In genomic region chr1:180157108-180157507, GRCh38 we compare ENCODE assay signal across 12 cellular contexts. TPM values are rescaled to one million over a fixed set of nuclear protein-coding genes. Genes with fewer than 3 reads are reported as not detected.
A peak's percentile ranks its signal among the peaks of the same experiment; 100 is the strongest.
DNase-seq lines count a peak whose midpoint lies in the region; ATAC-seq, FAIRE-seq and TF ChIP-seq lines count a peak whose summit lies in the region.
"Had no signal": no experiment of that assay in that cellular context is flagged by ENCODE, and none has a peak within 500 bp of the region (broad histone marks: within the 10 kb centered on the region; RNA-seq: fewer than 3 reads in every experiment).

No MANE protein-coding gene starts in this region.

- no peak for FAIRE-seq in small intestine (lab: Jason Lieb, UNC)
- FAIRE-seq: H1 had no signal

- no peaks in the 10 kb centered on the region for H3K27me3 ChIP-seq in small intestine (ENCODE audit: control insufficient read depth in 2 of 2, insufficient read depth in 2 of 2, low read length in 2 of 2)
- H3K27me3 ChIP-seq in esophagus muscularis mucosa: no peaks in the 10 kb centered on the region
- no peaks in the 10 kb centered on the region for H3K27me3 ChIP-seq in gastroesophageal sphincter

- H3K9me3 ChIP-seq in HEK293 (ENCODE audit: control insufficient read depth, insufficient read depth, low read depth, low read length): no peaks in the 10 kb centered on the region
- no peaks in the 10 kb centered on the region for H3K9me3 ChIP-seq in small intestine (ENCODE audit: control insufficient read depth, low read depth)
- no peaks in the 10 kb centered on the region for H3K9me3 ChIP-seq in esophagus muscularis mucosa
- no peaks in the 10 kb centered on the region for H3K9me3 ChIP-seq in gastroesophageal sphincter

- TF ChIP-seq EP300 in esophagus muscularis mucosa (IDR thresholded peaks at IDR 0.05) (no peak), gastroesophageal sphincter (IDR thresholded peaks at IDR 0.05) (no peak)

- no peak for TF ChIP-seq POLR2A in esophagus muscularis mucosa (IDR thresholded peaks at IDR 0.05; ENCODE audit: low read depth)
- no peak for TF ChIP-seq POLR2A in gastroesophageal sphincter (IDR thresholded peaks at IDR 0.05)

- CTCF ChIA-PET in HEK293 (lab: Yijun Ruan, JAX): interaction anchor here (0.6 to 6.6 kb wide), 5 partner anchors 11 to 290 kb away, joined by 3 to 37 read pairs (median 4); no protein-coding TSS in a partner anchor

- H3K4me3 ChIP-seq in HEK293 (ENCODE audit: low read depth, low read length) (no peak overlapping the region), fibroblast of villous mesenchyme (ENCODE audit: low read depth, low read length) (peak overlapping the region; percentile 92), small intestine (ENCODE audit: low read depth in 1 of 2, low read length in 2 of 2) (no peak overlapping the region), esophagus muscularis mucosa (peak overlapping the region in 1 of 4 donors; percentile 6), gastroesophageal sphincter (no peak overlapping the region)
- H3K4me3 ChIP-seq: neural progenitor cell had no signal

- ATAC-seq in HG03097 (IDR thresholded peaks at IDR 0.05; ENCODE audit: low FRiP score, unreplicated experiment) (no peak), gastroesophageal sphincter (no peak)
- ATAC-seq: activated T-cell treated with anti-CD3 and anti-CD28 coated beads, Interleukin-2, amount 50 U/mL, for 72 hours had no signal

- 34 to 54% (median 47%) methylated on average over 4 of the region's 4 CpGs for WGBS in small intestine, 3 donors
- 86% methylated on average over 4 of the region's 4 CpGs for WGBS in esophagus muscularis mucosa
- 80 to 100% methylated on average over 1 to 2 of the region's 4 CpGs for WGBS in gastroesophageal sphincter (ENCODE audit: low coverage in 1 of 2), 2 donors

- peaks cover 11% of the 10 kb centered on the region for H3K4me1 ChIP-seq in HEK293 (ENCODE audit: control insufficient read depth, insufficient read depth, low read length)
- peaks cover 11 to 12% of the 10 kb centered on the region in 2 donors for H3K4me1 ChIP-seq in small intestine (ENCODE audit: control insufficient read depth in 2 of 2, insufficient read depth in 1 of 2, low read depth in 1 of 2, low read length in 1 of 2)
- peaks cover 26 to 37% (median 36%) of the 10 kb centered on the region in 4 donors for H3K4me1 ChIP-seq in esophagus muscularis mucosa
- peaks cover 0 to 42% (median 6%) of the 10 kb centered on the region in 3 donors for H3K4me1 ChIP-seq in gastroesophageal sphincter

- no peak for TF ChIP-seq CTCF in HEK293 (tag by site-specific recombination; IDR thresholded peaks at IDR 0.05)
- TF ChIP-seq CTCF in VCaP (conservative IDR thresholded peaks at IDR 0.05): no peak
- TF ChIP-seq CTCF in fibroblast of villous mesenchyme (IDR thresholded peaks at IDR 0.05; ENCODE audit: insufficient read depth, low read depth, low read length): no peak
- no peak for TF ChIP-seq CTCF in esophagus muscularis mucosa (IDR thresholded peaks at IDR 0.05)
- TF ChIP-seq CTCF in gastroesophageal sphincter (IDR thresholded peaks at IDR 0.05): no peak

- H3K27ac ChIP-seq in HEK293 (ENCODE audit: extremely low read depth, low read depth, low read length) (no peak overlapping the region), VCaP (peak overlapping the region; percentile 61), small intestine (ENCODE audit: low read depth in 1 of 2, low read length in 1 of 2) (peak overlapping the region; percentile 15 to 90), esophagus muscularis mucosa (replicated peaks in 1 of 4) (no peak overlapping the region), gastroesophageal sphincter (no peak overlapping the region)
- H3K27ac ChIP-seq: neural progenitor cell had no signal

- DNase-seq in fibroblast of villous mesenchyme (ENCODE audit: low read depth): peak; percentile 22
- no peak for DNase-seq in small intestine
- DNase-seq in esophagus muscularis mucosa (ENCODE audit: extremely low spot score): no peak
- DNase-seq in activated naive CD4-positive, alpha-beta T cell treated with Interleukin-2 at 50 U/mL for 16 hours: no peak
- DNase-seq: activated T-cell treated with anti-CD3 and anti-CD28 coated beads, Interleukin-2, amount 50 U/mL, for 72 hours; T-helper 2 cell had no signal

- POLR2A ChIA-PET in HEK293 (lab: Yijun Ruan, JAX): no interaction called here

- H3K36me3 ChIP-seq in HEK293 (ENCODE audit: control insufficient read depth in 2 of 2, insufficient read depth in 1 of 2, low read length in 2 of 2) (no peaks in the 10 kb centered on the region), small intestine (ENCODE audit: control insufficient read depth in 2 of 2, insufficient read depth in 2 of 2, low read length in 2 of 2) (no peaks in the 10 kb centered on the region), esophagus muscularis mucosa (no peaks in the 10 kb centered on the region), gastroesophageal sphincter (no peaks in the 10 kb centered on the region)
- H3K36me3 ChIP-seq: neural progenitor cell had no signal

- intact Hi-C loops in esophagus muscularis mucosa (cut with DNase I): no loop called here

TF ChIP-seq in HEK293, 187 proteins besides CTCF, POLR2A, EP300 and RAD21 (continues in another document):
- TF ChIP-seq ZIC2 (tag by site-specific recombination; IDR thresholded peaks at IDR 0.05) (peak; percentile 78), ZNF768 (tag by site-specific recombination; IDR thresholded peaks at IDR 0.05) (no peak), MYNN (tag by site-specific recombination; IDR thresholded peaks at IDR 0.05; ENCODE audit: borderline replicate concordance) (no peak), PRDM10 (tag by site-specific recombination; IDR thresholded peaks at IDR 0.05) (0 out of 2 replicates have a peak, but pooled peaks have one; percentile 51), ZNF433 (tag by site-specific recombination; IDR thresholded peaks at IDR 0.05; ENCODE audit: low read depth) (no peak), ZXDB (tag by site-specific recombination; IDR thresholded peaks at IDR 0.05) (no peak), ZNF148 (tag by site-specific recombination; IDR thresholded peaks at IDR 0.05; ENCODE audit: borderline replicate concordance) (no peak), SP2 (tag by site-specific recombination; IDR thresholded peaks at IDR 0.05) (peak; percentile 45; the same call in 1 of the 2 replicates), ZNF394 (tag by site-specific recombination; IDR thresholded peaks at IDR 0.05; ENCODE audit: borderline replicate concordance) (no peak), ZNF133 (tag by site-specific recombination; IDR thresholded peaks at IDR 0.05) (no peak), ZFP37 (tag by site-specific recombination; IDR thresholded peaks at IDR 0.05) (no peak), GLIS2 (tag by site-specific recombination; IDR thresholded peaks at IDR 0.05) (0 out of 2 replicates have a peak, but pooled peaks have one; percentile 12)

RNA-seq across cellular contexts. Expression of gene QSOX1, which starts 2.4 kb away (rescaled TPM):
- total RNA-seq in fibroblast of villous mesenchyme (128 and 164 TPM in 2 replicates), esophagus muscularis mucosa (100 to 1,000 TPM; 104 to 138 (median 107) TPM), gastroesophageal sphincter (100 to 1,000 TPM in 2 of 4 donors, 10 to 100 TPM in 2; 71.5 to 132 (median 106) TPM)
- 100 to 1,000 TPM in 1 of 3 donors, 10 to 100 TPM in 2; 18.1 to 115 (median 41.1) TPM for polyA plus RNA-seq in small intestine

Comparison
In these comparisons a context has a peak if more than half of its experiments do, and no peak if none do; other contexts are left out.
1. H3K27ac ChIP-seq: peak in VCaP (single experiment) and small intestine (2 of 2); none in HEK293 (single experiment), esophagus muscularis mucosa (0 of 4) and gastroesophageal sphincter (0 of 4).